ENCODE assay signal across 8 cellular contexts in genomic region chr16:28863929-28864886, GRCh38. TPM values are rescaled to one million over a fixed set of nuclear protein-coding genes. Genes with fewer than 3 reads are reported as not detected.
A peak's percentile ranks its signal among the peaks of the same experiment; 100 is the strongest.
DNase-seq lines count a peak whose midpoint lies in the region; ATAC-seq lines count a peak whose summit lies in the region.

No MANE protein-coding gene starts in this region.

- ATAC-seq in T-helper 17 cell: no peak

- H2AFZ ChIP-seq in neuron (ENCODE audit: low read depth, low read length): peak overlapping the region; percentile 13

- peak overlapping the region; percentile 96 for H3K27ac Mint-ChIP-seq in T-helper 17 cell

- H3K36me3 ChIP-seq in neuron (ENCODE audit: insufficient read depth, low read length): peaks cover 16% of the 10 kb centered on the region

- H3K4me1 Mint-ChIP-seq in T-helper 17 cell: peaks cover 28% of the 10 kb centered on the region

- peak overlapping the region; percentile 69 for H3K4me3 ChIP-seq in neuron (ENCODE audit: low read length)

- no peaks in the 10 kb centered on the region for H3K27me3 Mint-ChIP-seq in T-helper 17 cell

- peaks cover 4% of the 10 kb centered on the region for H3K36me3 Mint-ChIP-seq in T-helper 17 cell (ENCODE audit: low read depth)

- peak overlapping the region; percentile 97 for H3K4me3 Mint-ChIP-seq in T-helper 17 cell

- peaks cover 13% of the 10 kb centered on the region for H3K4me1 ChIP-seq in neuron (ENCODE audit: insufficient read depth, low read length)

- H3K27me3 ChIP-seq in neuron (ENCODE audit: insufficient read depth, low read length): no peaks in the 10 kb centered on the region

- DNase-seq in activated naive CD4-positive, alpha-beta T cell treated with Interleukin-2 at 50 U/mL for 16 hours: peak; percentile 11
- DNase-seq in activated naive CD4-positive, alpha-beta T cell (lab: John Stamatoyannopoulos, UW): no peak
- no peak for DNase-seq in T-helper 17 cell
- DNase-seq in fibroblast of gingiva (ENCODE audit: low read depth): peak; percentile 27
- no peak for DNase-seq in NCI-H128 (lab: John Stamatoyannopoulos, UW; ENCODE audit: unreplicated experiment)
- no peak for DNase-seq in ureter (ENCODE audit: low spot score)
- no peak for DNase-seq in NCI-H446 (lab: John Stamatoyannopoulos, UW)

- H3K9me3 ChIP-seq in T-helper 17 cell (ENCODE audit: control insufficient read depth, low read length, poor library complexity, severe bottlenecking): no peaks in the 10 kb centered on the region
- H3K9me3 ChIP-seq in neuron (ENCODE audit: low read length): no peaks in the 10 kb centered on the region

RNA-seq across cellular contexts. Expression of gene SH2B1, which starts 0.6 kb away (rescaled TPM):
- total RNA-seq in T-helper 17 cell (10 to 100 TPM; 69.1 to 77.7 TPM), ureter (55.5 TPM)

RNA-seq across cellular contexts. Expression of gene ATP2A1, which starts 14.1 kb away (rescaled TPM):
- total RNA-seq in T-helper 17 cell (1 to 10 TPM in 1 of 2 donors, under 1 TPM in 1; 0.75 to 1.7 TPM), ureter (0.75 TPM)

RNA-seq across cellular contexts. Expression of gene TUFM, which starts 18.1 kb away (rescaled TPM):
- 100 to 1,000 TPM in 1 of 2 donors, 10 to 100 TPM in 1; 78.5 to 103 TPM for total RNA-seq in T-helper 17 cell
- 150 TPM for total RNA-seq in ureter

RNA-seq across cellular contexts. Expression of gene ATXN2L, which starts 41.4 kb away (rescaled TPM):
- total RNA-seq in T-helper 17 cell (100 to 1,000 TPM; 348 to 372 TPM), ureter (162 TPM)

Comparison
In these comparisons a context has a peak if more than half of its experiments do, and no peak if none do; other contexts are left out.
1. DNase-seq: peak in activated naive CD4-positive, alpha-beta T cell treated with Interleukin-2 at 50 U/mL for 16 hours (single experiment) and fibroblast of gingiva (single experiment); none in activated naive CD4-positive, alpha-beta T cell (0 of 4), T-helper 17 cell (0 of 3), NCI-H128 (single experiment), ureter (single experiment) and NCI-H446 (0 of 2).